ENCODE assay signal across 19 cellular contexts in genomic region chr15:69392352-69392751, GRCh38. TPM values are rescaled to one million over a fixed set of nuclear protein-coding genes. Genes with fewer than 3 reads are reported as not detected.
"Had no signal": no experiment of that assay in that cellular context is flagged by ENCODE, and none has a peak within 500 bp of the region (broad histone marks: within the 10 kb centered on the region; RNA-seq: fewer than 3 reads in every experiment).

No MANE protein-coding gene starts in this region.

- H3K9me3 Mint-ChIP-seq: activated naive CD8-positive, alpha-beta T cell treated with anti-CD3 and anti-CD28 coated beads for 36 hours; immature natural killer cell; naive thymus-derived CD8-positive, alpha-beta T cell had no signal

- H3K4me3 ChIP-seq: cardiac muscle cell, pancreas, sigmoid colon, tibial artery, uterus had no signal

- H3K27me3 ChIP-seq: cardiac muscle cell, neutrophil, sigmoid colon, tibial artery, uterus had no signal

- H3K36me3 ChIP-seq: cardiac muscle cell, neutrophil, pancreas, sigmoid colon, uterus had no signal

- H3K36me3 Mint-ChIP-seq: activated naive CD8-positive, alpha-beta T cell treated with anti-CD3 and anti-CD28 coated beads for 36 hours; immature natural killer cell; naive thymus-derived CD8-positive, alpha-beta T cell had no signal

- H3K4me3 Mint-ChIP-seq: activated naive CD8-positive, alpha-beta T cell treated with anti-CD3 and anti-CD28 coated beads for 36 hours; immature natural killer cell; naive thymus-derived CD8-positive, alpha-beta T cell had no signal

- DNase-seq: activated CD4-positive, alpha-beta T cell treated with anti-CD3 and anti-CD28 coated beads, Interleukin-2, amount 50 U/mL, for 1 hour; activated CD4-positive, CD25-positive, alpha-beta regulatory T cell treated with anti-CD3 and anti-CD28 coated beads, Interleukin-2, amount 50 U/mL, for 72 hours; activated naive CD4-positive, alpha-beta T cell; activated naive CD8-positive, alpha-beta T cell treated with anti-CD3 and anti-CD28 coated beads for 36 hours; activated T-cell treated with anti-CD3 and anti-CD28 coated beads for 4 hours; amniotic stem cell; immature natural killer cell; kidney glomerular epithelial cell; mesendoderm; naive thymus-derived CD8-positive, alpha-beta T cell; pancreas; stimulated activated naive CD8-positive, alpha-beta T cell treated with anti-CD3 and anti-CD28 coated beads, Interleukin-15, Interleukin-2, amounts not matched to agents 100 U/mL and 50 U/mL, for 24 hours; substantia nigra; T-helper 2 cell; uterus had no signal

- H3K27me3 Mint-ChIP-seq: activated naive CD8-positive, alpha-beta T cell treated with anti-CD3 and anti-CD28 coated beads for 36 hours had no signal

- H3K27ac Mint-ChIP-seq: activated naive CD8-positive, alpha-beta T cell treated with anti-CD3 and anti-CD28 coated beads for 36 hours; immature natural killer cell; naive thymus-derived CD8-positive, alpha-beta T cell had no signal

RNA-seq across cellular contexts. Expression of gene KIF23, which starts 21.8 kb away (rescaled TPM):
- total RNA-seq: naive thymus-derived CD8-positive, alpha-beta T cell had no signal
